Comparison of ENCODE assay signal across 8 cellular contexts in genomic region chr10:119079572-119080520, GRCh38. TPM values are rescaled to one million over a fixed set of nuclear protein-coding genes. Genes with fewer than 3 reads are reported as not detected.
DNase-seq lines count a peak whose midpoint lies in the region; ATAC-seq, FAIRE-seq and TF ChIP-seq lines count a peak whose summit lies in the region.

No MANE protein-coding gene starts in this region.

- TF ChIP-seq CTCF in GM20000 (IDR thresholded peaks at IDR 0.05; ENCODE audit: extremely low read depth, missing control alignments): no peak
- TF ChIP-seq CTCF in K562 (IDR thresholded peaks at IDR 0.05 in 2 of 3, conservative IDR thresholded peaks at IDR 0.05 in 1 of 3; ENCODE audit: insufficient read depth in 2 of 3, low read depth in 1 of 3, low read length in 3 of 3): no peak

- no peak for TF ChIP-seq EP300 in K562 (IDR thresholded peaks at IDR 0.05; ENCODE audit: low read length)

- H3K4me3 ChIP-seq in K562 (peak overlapping the region; percentile 92), iPS-11a (ENCODE audit: low read depth, low read length) (peak overlapping the region; percentile 91), skeletal muscle cell (ENCODE audit: low read depth, low read length) (peak overlapping the region; percentile 98)

- DNase-seq in EH (ENCODE audit: low read depth) (peak; percentile 85), GM20000 (ENCODE audit: low spot score) (peak; percentile 89), HPDE6-E6E7 (ENCODE audit: extremely low spot score) (peak; percentile 76), T-helper 2 cell (peak; percentile 29 to 86 (median 51)), K562 (ENCODE audit: extremely low read depth in 1 of 4, low spot score in 3 of 4) (peak; percentile 61 to 83 (median 72)), skeletal muscle cell (ENCODE audit: low read depth) (peak; percentile 43), NCI-H526 treated with DMSO at 0.1 percent for 48 hours (lab: John Stamatoyannopoulos, UW) (no peak)

- in situ Hi-C loops in K562 (cut with MboI): no loop called here

- 0% methylated on average over 13 of the region's 49 CpGs for WGBS in K562 (ENCODE audit: insufficient coverage, low coverage, missing lambda C conversion rate)

- peak overlapping the region; percentile 94 for H2AFZ ChIP-seq in K562 (ENCODE audit: low read depth, low read length)

- TSS peak; percentile 58 for BruUV-seq in K562 (replicated peaks; lab: Mats Ljungman, UMichigan)

- H3K27ac ChIP-seq in K562 (ENCODE audit: extremely low read depth, low read depth, low read length): peak overlapping the region; percentile 97

- peak; percentile 67 for FAIRE-seq in K562 (lab: Jason Lieb, UNC)

- POLR2A ChIA-PET in K562 (lab: Yijun Ruan, JAX): interaction anchor here (0.6 to 2.8 kb wide), 11 partner anchors 11 to 1506 kb away, joined by 3 to 8 read pairs (median 3); partner anchors contain the start of gene DENND10

- H3K27me3 ChIP-seq in K562 (ENCODE audit: control insufficient read depth in 2 of 2, insufficient read depth in 2 of 2, low read length in 2 of 2): no peaks in the 10 kb centered on the region

- H3K9ac ChIP-seq in K562 (ENCODE audit: insufficient read depth in 1 of 2, low read depth in 2 of 2, low read length in 2 of 2): peak overlapping the region; percentile 97 to 99

- H3K9me1 ChIP-seq in K562 (ENCODE audit: control insufficient read depth, insufficient read depth, low read length): no peaks in the 10 kb centered on the region

- ATAC-seq in K562: peak; percentile 92

- TF ChIP-seq POLR2A in K562 (conservative IDR thresholded peaks at IDR 0.05): no peak; the same call in 1 of the 2 replicates

- no peak for TF ChIP-seq RAD21 in K562 (CRISPR knock-in tag; conservative IDR thresholded peaks at IDR 0.05 in 1 of 2, IDR thresholded peaks at IDR 0.05 in 1 of 2)

- no peaks in the 10 kb centered on the region for H3K9me3 ChIP-seq in K562 (replicated peaks; ENCODE audit: control insufficient read depth, insufficient read depth, low read depth, low read length)

- peak overlapping the region; percentile 97 for H3K4me2 ChIP-seq in K562 (ENCODE audit: insufficient read depth, low read length)

- peaks cover 30% of the 10 kb centered on the region; the same call in 2 of the 3 replicates for H3K36me3 ChIP-seq in K562 (ENCODE audit: control insufficient read depth, insufficient read depth, low read length)

- H3K4me1 ChIP-seq in K562 (replicated peaks in 1 of 2; ENCODE audit: control insufficient read depth in 2 of 2, insufficient read depth in 2 of 2, low read length in 2 of 2): peaks cover 9 to 16% of the 10 kb centered on the region in 2 experiments; a peak in 4 of 5 replicates

- intact Hi-C loops in K562 (cut with micrococcal nuclease): loop anchor here (5.0 kb wide), 1 partner anchor 97 kb away; the partner anchor contains the start of gene PRDX3

- CTCF ChIA-PET in K562 (lab: Yijun Ruan, JAX; ENCODE audit: low intra/inter-chr PET ratio): no interaction called here

- H4K20me1 ChIP-seq in K562 (replicated peaks; ENCODE audit: control insufficient read depth, insufficient read depth, low read length): peaks cover 24% of the 10 kb centered on the region

- H3K79me2 ChIP-seq in K562 (ENCODE audit: control insufficient read depth, insufficient read depth, low read length): peaks cover 67% of the 10 kb centered on the region

TF ChIP-seq in K562, 482 proteins besides CTCF, POLR2A, EP300 and RAD21 (continues in another document):
- peak; percentile 59 for TF ChIP-seq DPF2 (IDR thresholded peaks at IDR 0.05)
- no peak for TF ChIP-seq L3MBTL2 (IDR thresholded peaks at IDR 0.05)
- TF ChIP-seq ZNF668 (CRISPR knock-in tag; IDR thresholded peaks at IDR 0.05): no peak
- TF ChIP-seq MAZ (CRISPR knock-in tag; conservative IDR thresholded peaks at IDR 0.05 in 1 of 2, IDR thresholded peaks at IDR 0.05 in 1 of 2): 0 out of 4 replicates have a peak, but pooled peaks of 1 of the 2 experiments have one; percentile 11
- no peak for TF ChIP-seq EWSR1 (IDR thresholded peaks at IDR 0.05; ENCODE audit: borderline replicate concordance, low read depth, partially characterized antibody)
- no peak for TF ChIP-seq NR3C1 (CRISPR knock-in tag; IDR thresholded peaks at IDR 0.05)
- 0 out of 2 replicates have a peak, but pooled peaks have one; percentile 5 for TF ChIP-seq JUND (IDR thresholded peaks at IDR 0.05; ENCODE audit: borderline replicate concordance, low read depth, low read length)
- TF ChIP-seq JUND (tag; IDR thresholded peaks at IDR 0.05; ENCODE audit: borderline replicate concordance, low read depth, low read length): no peak
- no peak for TF ChIP-seq KLF16 (IDR thresholded peaks at IDR 0.05)
- TF ChIP-seq THAP7 (CRISPR knock-in tag; IDR thresholded peaks at IDR 0.05): no peak
- peak; percentile 71 for TF ChIP-seq MYC (IDR thresholded peaks at IDR 0.05; ENCODE audit: low read depth, low read length)
- peak; percentile 72; the same call in 1 of the 2 replicates for TF ChIP-seq MYC (CRISPR knock-in tag; IDR thresholded peaks at IDR 0.05; ENCODE audit: borderline replicate concordance, low read depth)
- TF ChIP-seq TEAD1 (CRISPR knock-in tag; IDR thresholded peaks at IDR 0.05): 0 out of 4 replicates have a peak, but pooled peaks of 1 of the 2 experiments have one; percentile 53
- no peak for TF ChIP-seq RB1 (IDR thresholded peaks at IDR 0.05; ENCODE audit: low read depth)

RNA-seq across cellular contexts. Expression of gene EIF3A, which starts 0.8 kb away (rescaled TPM):
- 60.9 and 137 TPM in 2 replicates for total RNA-seq in K562 (2011; cell fraction: chromatin; rRNA removed; ENCODE audit: low replicate concordance)
- 28.9 and 33.7 TPM in 2 replicates for total RNA-seq in K562 (2011; cell fraction: nucleolus; rRNA removed)
- 42.9 and 46.2 TPM in 2 replicates for total RNA-seq in K562 (2011; cell fraction: nucleoplasm; rRNA removed)
- 89.1 and 89.2 TPM in 2 replicates for total RNA-seq in K562 (2014; rRNA removed)
- 124 and 145 TPM in 2 replicates for total RNA-seq in K562 (2014; rRNA removed; fragmentation: Illumina TruSeq; extraction: Trizol)
- total RNA-seq in K562 (2015; rRNA removed; fragmentation: Illumina TruSeq; extraction: Trizol): 145 and 156 TPM in 2 replicates
- total RNA-seq in K562 (2021): 93.0 and 124 TPM in 2 replicates
- 34.8 and 42.8 TPM in 2 replicates for polyA plus RNA-seq in K562 (2011; rRNA removed)
- 16.8 and 31.9 TPM in 2 replicates for polyA plus RNA-seq in K562 (2011; cell fraction: cytosol; rRNA removed)
- 26.0 and 29.5 TPM in 2 replicates for polyA plus RNA-seq in K562 (2011; cell fraction: nucleus; rRNA removed)
- 89.1 and 101 TPM in 2 replicates for polyA plus RNA-seq in K562 (2012)
- 143 and 163 TPM in 2 replicates for polyA plus RNA-seq in K562 (2014; fragmentation: Illumina TruSeq; extraction: Trizol)
- 10 to 100 TPM; 19.6 to 35.1 TPM for polyA plus RNA-seq in K562 (2014; fragmentation: Nextera tagmentation; extraction: Ambion mirVana)
- polyA plus RNA-seq in K562 (2014; rRNA removed): 86.2 and 102 TPM in 2 replicates
- 88.8 and 109 TPM in 2 replicates for polyA minus RNA-seq in K562 (2011; rRNA and poly(A)+ RNA removed)
- polyA minus RNA-seq in K562 (2011; cell fraction: cytosol; rRNA and poly(A)+ RNA removed): 63.1 and 67.0 TPM in 2 replicates
- 31.5 and 63.6 TPM in 2 replicates for polyA minus RNA-seq in K562 (2011; cell fraction: nucleus; rRNA and poly(A)+ RNA removed)

RNA-seq across cellular contexts. Expression of gene DENND10, which starts 24.1 kb away (rescaled TPM):
- 23.7 and 25.5 TPM in 2 replicates for total RNA-seq in K562 (2011; cell fraction: chromatin; rRNA removed; ENCODE audit: low replicate concordance)
- total RNA-seq in K562 (2011; cell fraction: nucleolus; rRNA removed): 14.5 and 16.5 TPM in 2 replicates
- total RNA-seq in K562 (2011; cell fraction: nucleoplasm; rRNA removed): 17.3 and 28.2 TPM in 2 replicates
- 12.9 TPM in 2 replicates for total RNA-seq in K562 (2014; rRNA removed)
- total RNA-seq in K562 (2014; rRNA removed; fragmentation: Illumina TruSeq; extraction: Trizol): 12.3 and 13.7 TPM in 2 replicates
- 11.2 and 11.9 TPM in 2 replicates for total RNA-seq in K562 (2015; rRNA removed; fragmentation: Illumina TruSeq; extraction: Trizol)
- 10.4 and 12.2 TPM in 2 replicates for total RNA-seq in K562 (2021)
- polyA plus RNA-seq in K562 (2011; rRNA removed): 18.3 and 19.0 TPM in 2 replicates
- 10.5 and 12.3 TPM in 2 replicates for polyA plus RNA-seq in K562 (2011; cell fraction: cytosol; rRNA removed)
- 11.3 and 12.6 TPM in 2 replicates for polyA plus RNA-seq in K562 (2011; cell fraction: nucleus; rRNA removed)
- 11.0 and 17.5 TPM in 2 replicates for polyA plus RNA-seq in K562 (2012)
- 11.7 and 12.5 TPM in 2 replicates for polyA plus RNA-seq in K562 (2014; fragmentation: Illumina TruSeq; extraction: Trizol)
- 10 to 100 TPM; 15.5 to 20.0 TPM for polyA plus RNA-seq in K562 (2014; fragmentation: Nextera tagmentation; extraction: Ambion mirVana)
- polyA plus RNA-seq in K562 (2014; rRNA removed): 9.4 and 10.5 TPM in 2 replicates
- 15.9 and 18.0 TPM in 2 replicates for polyA minus RNA-seq in K562 (2011; rRNA and poly(A)+ RNA removed)
- polyA minus RNA-seq in K562 (2011; cell fraction: cytosol; rRNA and poly(A)+ RNA removed): 5.0 and 9.3 TPM in 2 replicates
- 5.1 and 9.4 TPM in 2 replicates for polyA minus RNA-seq in K562 (2011; cell fraction: nucleus; rRNA and poly(A)+ RNA removed)

RNA-seq across cellular contexts. Expression of gene NANOS1, which starts 50.3 kb away (rescaled TPM):
- total RNA-seq in K562 (2011; cell fraction: chromatin; rRNA removed; ENCODE audit: low replicate concordance): 0.51 and 0.60 TPM in 2 replicates
- total RNA-seq in K562 (2011; cell fraction: nucleolus; rRNA removed): 0.66 and 1.2 TPM in 2 replicates
- 0.81 and 1.3 TPM in 2 replicates for total RNA-seq in K562 (2011; cell fraction: nucleoplasm; rRNA removed)
- 0.77 and 0.98 TPM in 2 replicates for total RNA-seq in K562 (2014; rRNA removed)
- total RNA-seq in K562 (2014; rRNA removed; fragmentation: Illumina TruSeq; extraction: Trizol): 0.95 and 1.1 TPM in 2 replicates
- total RNA-seq in K562 (2015; rRNA removed; fragmentation: Illumina TruSeq; extraction: Trizol): 0.33 and 0.34 TPM in 2 replicates
- total RNA-seq in K562 (2021): 0.89 and 1.2 TPM in 2 replicates
- polyA plus RNA-seq in K562 (2011; rRNA removed): 0.79 and 1.6 TPM in 2 replicates
- 0.58 and 1.2 TPM in 2 replicates for polyA plus RNA-seq in K562 (2011; cell fraction: cytosol; rRNA removed)
- polyA plus RNA-seq in K562 (2011; cell fraction: nucleus; rRNA removed): 0.46 and 0.77 TPM in 2 replicates
- 0.46 and 0.48 TPM in 2 replicates for polyA plus RNA-seq in K562 (2012)
- polyA plus RNA-seq in K562 (2014; fragmentation: Illumina TruSeq; extraction: Trizol): 0.58 TPM in 2 replicates
- polyA plus RNA-seq in K562 (2014; fragmentation: Nextera tagmentation; extraction: Ambion mirVana): under 1 TPM in 1 of 2 experiments, not detected in 1; 0.14 TPM
- 0.94 and 0.97 TPM in 2 replicates for polyA plus RNA-seq in K562 (2014; rRNA removed)
- polyA minus RNA-seq in K562 (2011; rRNA and poly(A)+ RNA removed): 0.39 and 0.77 TPM in 2 replicates
- 0.46 TPM in 1 of 2 replicates, not detected in the other for polyA minus RNA-seq in K562 (2011; cell fraction: cytosol; rRNA and poly(A)+ RNA removed)
- polyA minus RNA-seq in K562 (2011; cell fraction: nucleus; rRNA and poly(A)+ RNA removed): 1.1 and 1.8 TPM in 2 replicates
